1 cellular context compared by ENCODE assay signal in genomic region chr22:35343664-35344550, GRCh38.
TF ChIP-seq lines count a peak whose summit lies in the region.

No MANE protein-coding gene starts in this region.

TF ChIP-seq in H1, 55 proteins besides CTCF, POLR2A, EP300 and RAD21:
- TF ChIP-seq ASH2L (IDR thresholded peaks at IDR 0.05; ENCODE audit: low read length): no peak
- no peak for TF ChIP-seq CHD1 (IDR thresholded peaks at IDR 0.05; ENCODE audit: low read depth, low read length)
- no peak for TF ChIP-seq ATF2 (IDR thresholded peaks at IDR 0.05; ENCODE audit: low read length)
- no peak for TF ChIP-seq RNF2 (IDR thresholded peaks at IDR 0.05; ENCODE audit: borderline replicate concordance, low read depth, low read length, missing control alignments, poor library complexity, severe bottlenecking)
- no peak for TF ChIP-seq RXRA (IDR thresholded peaks at IDR 0.05; ENCODE audit: insufficient read depth, low read depth, low read length)
- no peak for TF ChIP-seq BRCA1 (IDR thresholded peaks at IDR 0.05; ENCODE audit: low read depth, low read length)
- TF ChIP-seq EZH2 (IDR thresholded peaks at IDR 0.05; ENCODE audit: low read depth, low read length, severe bottlenecking): no peak
- no peak for TF ChIP-seq KDM1A (IDR thresholded peaks at IDR 0.05; ENCODE audit: borderline replicate concordance, low read length)
- no peak for TF ChIP-seq BACH1 (IDR thresholded peaks at IDR 0.05; ENCODE audit: low read length)
- TF ChIP-seq SAP30 (IDR thresholded peaks at IDR 0.05; ENCODE audit: insufficient read depth, insufficient replicate concordance, low read length): no peak
- no peak for TF ChIP-seq KDM4A (IDR thresholded peaks at IDR 0.05; ENCODE audit: low read depth, low read length, severe bottlenecking)
- no peak for TF ChIP-seq POU5F1 (IDR thresholded peaks at IDR 0.05; ENCODE audit: low read depth, low read length)
- TF ChIP-seq SIN3A (conservative IDR thresholded peaks at IDR 0.05 in 1 of 2, IDR thresholded peaks at IDR 0.05 in 1 of 2; ENCODE audit: low read depth in 1 of 2, low read length in 2 of 2): no peak
- TF ChIP-seq SP1 (IDR thresholded peaks at IDR 0.05; ENCODE audit: low read depth, low read length): no peak
- TF ChIP-seq ZNF274 (IDR thresholded peaks at IDR 0.05; ENCODE audit: borderline replicate concordance, extremely low read depth, low read length): no peak
